15 cellular contexts compared by ENCODE assay signal in genomic region chr4:140930556-140930955, GRCh38.
"Had no signal": no experiment of that assay in that cellular context is flagged by ENCODE, and none has a peak within 500 bp of the region (broad histone marks: within the 10 kb centered on the region; RNA-seq: fewer than 3 reads in every experiment).

No MANE protein-coding gene starts in this region.

- H3K9me3 Mint-ChIP-seq: activated CD4-positive, alpha-beta memory T cell treated with anti-CD3 and anti-CD28 coated beads, Interleukin-2, amount 10 ng/mL, durations not matched to agents 7 days and 5 days; activated naive CD8-positive, alpha-beta T cell treated with anti-CD3 and anti-CD28 coated beads for 36 hours; brain had no signal

- H3K4me3 Mint-ChIP-seq: activated CD4-positive, alpha-beta memory T cell treated with anti-CD3 and anti-CD28 coated beads, Interleukin-2, amount 10 ng/mL, durations not matched to agents 7 days and 5 days; activated naive CD8-positive, alpha-beta T cell treated with anti-CD3 and anti-CD28 coated beads for 36 hours; activated T-cell treated with anti-CD3 and anti-CD28 coated beads, Interleukin-2, amount 50 U/mL, for 72 hours; brain; natural killer cell treated with Interleukin-12 subunit alpha and Interleukin-12 subunit beta and Interleukin-15 and Interleukin-18, amount 100 ng/mL, for 72 hours; T-helper 17 cell had no signal

- H3K27me3 ChIP-seq: transverse colon had no signal

- H3K9me3 ChIP-seq: prostate gland, transverse colon had no signal

- H3K36me3 ChIP-seq: prostate gland, transverse colon, WERI-Rb-1 had no signal

- H3K27ac Mint-ChIP-seq: activated CD4-positive, alpha-beta memory T cell treated with anti-CD3 and anti-CD28 coated beads, Interleukin-2, amount 10 ng/mL, durations not matched to agents 7 days and 5 days; activated naive CD8-positive, alpha-beta T cell treated with anti-CD3 and anti-CD28 coated beads for 36 hours; activated T-cell treated with anti-CD3 and anti-CD28 coated beads, Interleukin-2, amount 50 U/mL, for 72 hours; natural killer cell treated with Interleukin-12 subunit alpha and Interleukin-12 subunit beta and Interleukin-15 and Interleukin-18, amount 100 ng/mL, for 72 hours; T-helper 17 cell had no signal

- H3K27ac ChIP-seq: epithelial cell of prostate, prostate gland, WERI-Rb-1 had no signal

- H3K27me3 Mint-ChIP-seq: brain had no signal

- H3K4me3 ChIP-seq: prostate gland, transverse colon had no signal

- H3K4me1 Mint-ChIP-seq: activated CD4-positive, alpha-beta memory T cell treated with anti-CD3 and anti-CD28 coated beads, Interleukin-2, amount 10 ng/mL, durations not matched to agents 7 days and 5 days; activated naive CD8-positive, alpha-beta T cell treated with anti-CD3 and anti-CD28 coated beads for 36 hours; T-helper 17 cell had no signal

- ATAC-seq: activated T-cell treated with anti-CD3 and anti-CD28 coated beads, Interleukin-2, amount 50 U/mL, for 72 hours; natural killer cell treated with Interleukin-12 subunit alpha and Interleukin-12 subunit beta and Interleukin-15 and Interleukin-18, amount 100 ng/mL, for 72 hours; T-helper 17 cell had no signal

- H3K4me1 ChIP-seq: prostate gland had no signal

- DNase-seq: activated CD4-positive, alpha-beta memory T cell treated with anti-CD3 and anti-CD28 coated beads, Interleukin-2, amount 10 ng/mL, durations not matched to agents 7 days and 5 days; activated gamma-delta T cell; activated naive CD8-positive, alpha-beta T cell treated with anti-CD3 and anti-CD28 coated beads for 36 hours; activated T-cell treated with anti-CD3 and anti-CD28 coated beads, Interleukin-2, amount 50 U/mL, for 72 hours; dermis blood vessel endothelial cell; kidney; stimulated activated CD4-positive, alpha-beta T cell treated with anti-CD3 and anti-CD28 coated beads, Interleukin-2, amount 100 ng/mL, for 48 hours; stimulated activated naive CD4-positive, alpha-beta T cell; T-helper 17 cell; transverse colon; WERI-Rb-1 had no signal
